In the genomic region with DNA sequence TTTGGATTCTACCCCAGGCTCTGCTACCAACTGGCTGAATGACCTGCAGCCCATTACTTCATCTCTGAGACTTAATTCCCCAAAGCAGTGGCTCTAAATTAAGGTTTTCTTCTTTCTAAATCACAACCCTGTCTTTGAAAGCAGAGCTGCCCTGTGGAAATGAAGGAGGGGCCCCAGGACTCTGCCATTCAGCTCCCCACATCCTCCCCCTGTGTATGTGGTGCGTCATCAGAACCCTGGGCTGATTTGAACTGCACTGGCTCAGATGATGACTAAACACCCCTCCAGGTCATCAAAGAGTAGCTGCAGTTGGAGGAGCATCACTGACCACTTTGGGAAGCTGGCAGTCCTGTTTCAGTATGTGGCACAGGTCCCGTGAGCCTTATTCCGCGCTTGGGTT, we compare ENCODE assay signal across 11 cellular contexts. TPM values are rescaled to one million over a fixed set of nuclear protein-coding genes. Genes with fewer than 3 reads are reported as not detected.
DNase-seq lines count a peak whose midpoint lies in the region; ATAC-seq and TF ChIP-seq lines count a peak whose summit lies in the region.
"Had no signal": no experiment of that assay in that cellular context is flagged by ENCODE, and none has a peak within 500 bp of the region (broad histone marks: within the 10 kb centered on the region; RNA-seq: fewer than 3 reads in every experiment).

No MANE protein-coding gene starts in this region.

- no peaks in the 10 kb centered on the region for H3K36me3 Mint-ChIP-seq in CD8-positive, alpha-beta T cell
- no peaks in the 10 kb centered on the region for H3K36me3 Mint-ChIP-seq in stimulated activated naive B cell treated with anti-CD40 and anti-IgM and Interleukin-4, amounts not matched to agents 10 μg/mL and 1 μg/mL and 100 μg/mL, for 72 hours

- POLR2A ChIA-PET in CD8-positive, alpha-beta T cell (lab: Charles Lee): no interaction called here

- H3K36me3 ChIP-seq in CD8-positive, alpha-beta T cell (ENCODE audit: insufficient read depth, low read length): no peaks in the 10 kb centered on the region
- no peaks in the 10 kb centered on the region for H3K36me3 ChIP-seq in prostate gland

- intact Hi-C loops in CD8-positive, alpha-beta T cell (cut with DNase I, micrococcal nuclease): no loop called here
- intact Hi-C loops in prostate gland (cut with DNase I): loop anchor here (5.0 kb wide), 3 partner anchors 59 to 259 kb away; a partner anchor contains a TSS

- H3K27me3 Mint-ChIP-seq in CD8-positive, alpha-beta T cell (ENCODE audit: low read depth): peaks cover 7% of the 10 kb centered on the region
- H3K27me3 Mint-ChIP-seq in stimulated activated naive B cell treated with anti-CD40 and anti-IgM and Interleukin-4, amounts not matched to agents 10 μg/mL and 1 μg/mL and 100 μg/mL, for 72 hours: peaks cover 12 to 30% of the 10 kb centered on the region in 2 donors

- CTCF ChIA-PET in CD8-positive, alpha-beta T cell (lab: Charles Lee): interaction anchor here (0.9 to 1.6 kb wide), 4 partner anchors 8 to 87 kb away, joined by 3 to 4 read pairs (median 3); a partner anchor contains a TSS

- H3K4me1 ChIP-seq in CD8-positive, alpha-beta T cell (ENCODE audit: insufficient read depth, low read length): peaks cover 4% of the 10 kb centered on the region
- no peaks in the 10 kb centered on the region for H3K4me1 ChIP-seq in prostate gland (replicated peaks)

- H3K27ac ChIP-seq in CD8-positive, alpha-beta T cell (ENCODE audit: low read depth, low read length): no peak overlapping the region
- H3K27ac ChIP-seq in coronary artery (peak overlapping the region; percentile 70 to 91), prostate gland (peak overlapping the region; percentile 72 to 75)

- ATAC-seq in CD8-positive, alpha-beta T cell: peak; percentile 84
- no peak for ATAC-seq in stimulated activated naive B cell treated with anti-CD40 and anti-IgM and Interleukin-4, amounts not matched to agents 10 μg/mL and 1 μg/mL and 100 μg/mL, for 72 hours (replicated peaks)
- no peak for ATAC-seq in HG02571 (IDR thresholded peaks at IDR 0.05; ENCODE audit: unreplicated experiment)
- ATAC-seq: left lobe of liver had no signal

- DNase-seq in CD8-positive, alpha-beta T cell: peak in 3 of 7 experiments; percentile 13 to 45 (median 25)
- DNase-seq in NCI-H226: peak; percentile 89
- DNase-seq in coronary artery (ENCODE audit: low spot score): peak; percentile 89
- no peak for DNase-seq in prostate gland (ENCODE audit: low spot score)
- DNase-seq in stimulated activated naive B cell treated with anti-CD40 and anti-IgM and Interleukin-4, amounts not matched to agents 10 μg/mL and 1 μg/mL and 100 μg/mL, for 72 hours: no peak
- no peak for DNase-seq in UCSD-AML1 (lab: John Stamatoyannopoulos, UW; ENCODE audit: unreplicated experiment)
- no peak for DNase-seq in SHP77 (lab: John Stamatoyannopoulos, UW)
- DNase-seq: NCI-H345 had no signal

- no peak overlapping the region for H3K4me3 Mint-ChIP-seq in CD8-positive, alpha-beta T cell
- H3K4me3 Mint-ChIP-seq in stimulated activated naive B cell treated with anti-CD40 and anti-IgM and Interleukin-4, amounts not matched to agents 10 μg/mL and 1 μg/mL and 100 μg/mL, for 72 hours: no peak overlapping the region
- H3K4me3 Mint-ChIP-seq: dendritic cell treated with granulocyte-macrophage colony-stimulating factor and Interleukin-4, amounts not matched to agents 40 ng/mL and 50 ng/mL, for 4 days had no signal

- H3K9me3 Mint-ChIP-seq in CD8-positive, alpha-beta T cell: no peaks in the 10 kb centered on the region
- no peaks in the 10 kb centered on the region for H3K9me3 Mint-ChIP-seq in stimulated activated naive B cell treated with anti-CD40 and anti-IgM and Interleukin-4, amounts not matched to agents 10 μg/mL and 1 μg/mL and 100 μg/mL, for 72 hours
- H3K9me3 Mint-ChIP-seq: dendritic cell treated with granulocyte-macrophage colony-stimulating factor and Interleukin-4, amounts not matched to agents 40 ng/mL and 50 ng/mL, for 4 days had no signal

- H3K9me3 ChIP-seq in CD8-positive, alpha-beta T cell (ENCODE audit: low read length): no peaks in the 10 kb centered on the region
- H3K9me3 ChIP-seq in prostate gland: no peaks in the 10 kb centered on the region

- 74% methylated on average over 4 of the region's 4 CpGs for WGBS in prostate gland

- no peaks in the 10 kb centered on the region for H3K27me3 ChIP-seq in CD8-positive, alpha-beta T cell (ENCODE audit: insufficient read depth, low read length)
- H3K27me3 ChIP-seq in prostate gland (replicated peaks; ENCODE audit: insufficient read depth): no peaks in the 10 kb centered on the region

- no peak for TF ChIP-seq CTCF in CD8-positive, alpha-beta T cell (IDR thresholded peaks at IDR 0.05)
- TF ChIP-seq CTCF in coronary artery (IDR thresholded peaks at IDR 0.05): no peak
- TF ChIP-seq CTCF in prostate gland (IDR thresholded peaks at IDR 0.05): no peak

- H3K4me3 ChIP-seq in CD8-positive, alpha-beta T cell (ENCODE audit: low read depth, low read length): no peak overlapping the region
- no peak overlapping the region for H3K4me3 ChIP-seq in coronary artery
- no peak overlapping the region for H3K4me3 ChIP-seq in prostate gland

- no peak overlapping the region for H3K27ac Mint-ChIP-seq in CD8-positive, alpha-beta T cell
- no peak overlapping the region for H3K27ac Mint-ChIP-seq in stimulated activated naive B cell treated with anti-CD40 and anti-IgM and Interleukin-4, amounts not matched to agents 10 μg/mL and 1 μg/mL and 100 μg/mL, for 72 hours

- no peak for TF ChIP-seq POLR2A in prostate gland (IDR thresholded peaks at IDR 0.05)

- peaks cover 9% of the 10 kb centered on the region for H3K4me1 Mint-ChIP-seq in CD8-positive, alpha-beta T cell (ENCODE audit: low read depth)
- no peaks in the 10 kb centered on the region for H3K4me1 Mint-ChIP-seq in stimulated activated naive B cell treated with anti-CD40 and anti-IgM and Interleukin-4, amounts not matched to agents 10 μg/mL and 1 μg/mL and 100 μg/mL, for 72 hours

RNA-seq across cellular contexts. Expression of a gene that starts 46.6 kb away (rescaled TPM):
- total RNA-seq in CD8-positive, alpha-beta T cell: 10 to 100 TPM; 30.3 to 31.4 TPM
- total RNA-seq in prostate gland: 10 to 100 TPM; 18.3 to 18.7 TPM

Comparison
In these comparisons a context has a peak if more than half of its experiments do, and no peak if none do; other contexts are left out.
1. DNase-seq: peak in NCI-H226 (single experiment) and coronary artery (single experiment); none in prostate gland (single experiment), stimulated activated naive B cell treated with anti-CD40 and anti-IgM and Interleukin-4, amounts not matched to agents 10 μg/mL and 1 μg/mL and 100 μg/mL, for 72 hours (single experiment), UCSD-AML1 (single experiment) and SHP77 (0 of 2).